In genomic region chr2:108215794-108216211, GRCh38 we compare ENCODE assay signal across 10 cellular contexts. TPM values are rescaled to one million over a fixed set of nuclear protein-coding genes. Genes with fewer than 3 reads are reported as not detected.
DNase-seq lines count a peak whose midpoint lies in the region; ATAC-seq, FAIRE-seq and TF ChIP-seq lines count a peak whose summit lies in the region.
"Had no signal": no experiment of that assay in that cellular context is flagged by ENCODE, and none has a peak within 500 bp of the region (broad histone marks: within the 10 kb centered on the region; RNA-seq: fewer than 3 reads in every experiment).

No MANE protein-coding gene starts in this region.

- H3K9me3 Mint-ChIP-seq in endodermal cell: peaks cover 14% of the 10 kb centered on the region
- peaks cover 0 to 7% (median 0%) of the 10 kb centered on the region in 9 donors for H3K9me3 Mint-ChIP-seq in naive thymus-derived CD8-positive, alpha-beta T cell

- no peak overlapping the region for H3K4me3 Mint-ChIP-seq in endodermal cell
- no peak overlapping the region for H3K4me3 Mint-ChIP-seq in naive thymus-derived CD8-positive, alpha-beta T cell
- H3K4me3 Mint-ChIP-seq: activated naive CD8-positive, alpha-beta T cell had no signal

- H3K4me3 ChIP-seq in endodermal cell (ENCODE audit: low read length) (no peak overlapping the region), pancreas (no peak overlapping the region)
- no peak overlapping the region for H3K4me3 ChIP-seq in effector memory CD4-positive, alpha-beta T cell (ENCODE audit: insufficient read depth, low read depth, low read length, poor library complexity, severe bottlenecking)

- TF ChIP-seq CTCF in 22Rv1 (IDR thresholded peaks at IDR 0.05): peak; percentile 70
- peak; percentile 64 for TF ChIP-seq CTCF in endodermal cell (conservative IDR thresholded peaks at IDR 0.05)
- TF ChIP-seq CTCF in pancreas (IDR thresholded peaks at IDR 0.05): peak in 1 of 4 donors; percentile 12

- H3K9ac ChIP-seq in endodermal cell (ENCODE audit: extremely low read depth, low read length, poor library complexity, severe bottlenecking): no peak overlapping the region

- 67 to 80% methylated on average over 3 of the region's 3 CpGs for WGBS in endodermal cell (ENCODE audit: insufficient coverage in 1 of 2, insufficient read length in 1 of 2), 2 experiments
- WGBS in pancreas, 2 donors: 13 to 20% methylated on average over 3 of the region's 3 CpGs

- H3K4me1 ChIP-seq in endodermal cell (ENCODE audit: control insufficient read depth, insufficient read depth, low read length) (no peaks in the 10 kb centered on the region), pancreas (peaks cover 0 to 4% (median 0%) of the 10 kb centered on the region in 3 donors)
- H3K4me1 ChIP-seq in effector memory CD4-positive, alpha-beta T cell (ENCODE audit: control insufficient read depth, insufficient read depth, low read length, poor library complexity, severe bottlenecking): no peaks in the 10 kb centered on the region

- H3K27ac ChIP-seq in 22Rv1 (no peak overlapping the region), endodermal cell (ENCODE audit: low read depth, low read length) (no peak overlapping the region), pancreas (no peak overlapping the region)
- no peak overlapping the region for H3K27ac ChIP-seq in effector memory CD4-positive, alpha-beta T cell (ENCODE audit: insufficient read depth, low read length, poor library complexity, severe bottlenecking)

- H3K27me3 ChIP-seq in endodermal cell (ENCODE audit: control insufficient read depth, insufficient read depth, low read length, poor library complexity, severe bottlenecking) (no peaks in the 10 kb centered on the region), pancreas (no peaks in the 10 kb centered on the region)
- H3K27me3 ChIP-seq in effector memory CD4-positive, alpha-beta T cell (replicated peaks; ENCODE audit: control insufficient read depth, insufficient read depth, low read length, poor library complexity, severe bottlenecking): no peaks in the 10 kb centered on the region

- no peak for TF ChIP-seq POLR2A in GM12892 (IDR thresholded peaks at IDR 0.05; ENCODE audit: low read depth, low read length)

- no peaks in the 10 kb centered on the region for H3K4me1 Mint-ChIP-seq in endodermal cell
- H3K4me1 Mint-ChIP-seq in naive thymus-derived CD8-positive, alpha-beta T cell: no peaks in the 10 kb centered on the region

- H3K9me3 ChIP-seq in endodermal cell (ENCODE audit: control insufficient read depth, low read length) (peaks cover 5% of the 10 kb centered on the region), pancreas (no peaks in the 10 kb centered on the region)
- no peaks in the 10 kb centered on the region for H3K9me3 ChIP-seq in effector memory CD4-positive, alpha-beta T cell (ENCODE audit: control insufficient read depth, low read length)

- DNase-seq in GM12892 (ENCODE audit: insufficient read length): no peak
- DNase-seq in NCI-H526 treated with DMSO at 0.1 percent for 48 hours (lab: John Stamatoyannopoulos, UW): peak; percentile 25
- DNase-seq in endodermal cell: peak; percentile 65
- DNase-seq in pancreas: peak in 2 of 6 donors; percentile 29 to 38
- no peak for DNase-seq in naive thymus-derived CD8-positive, alpha-beta T cell
- no peak for DNase-seq in effector memory CD4-positive, alpha-beta T cell
- DNase-seq in stimulated activated CD4-positive, alpha-beta T cell treated with anti-CD3 and anti-CD28 coated beads, Interleukin-2, amount 100 ng/mL, for 48 hours: no peak

- peak; percentile 58 to 96 (median 86) for ATAC-seq in pancreas
- ATAC-seq in naive thymus-derived CD8-positive, alpha-beta T cell: no peak

- no peaks in the 10 kb centered on the region for H3K27me3 Mint-ChIP-seq in endodermal cell (ENCODE audit: insufficient read depth)
- H3K27me3 Mint-ChIP-seq in naive thymus-derived CD8-positive, alpha-beta T cell: peaks cover 0 to 8% (median 6%) of the 10 kb centered on the region in 5 donors

- intact Hi-C loops in pancreas (cut with DNase I): no loop called here

- H3K36me3 Mint-ChIP-seq in endodermal cell (ENCODE audit: low read depth): no peaks in the 10 kb centered on the region
- no peaks in the 10 kb centered on the region for H3K36me3 Mint-ChIP-seq in naive thymus-derived CD8-positive, alpha-beta T cell
- H3K36me3 Mint-ChIP-seq: activated naive CD8-positive, alpha-beta T cell had no signal

- no peak overlapping the region for H3K27ac Mint-ChIP-seq in endodermal cell
- no peak overlapping the region for H3K27ac Mint-ChIP-seq in naive thymus-derived CD8-positive, alpha-beta T cell
- H3K27ac Mint-ChIP-seq: activated naive CD8-positive, alpha-beta T cell had no signal

- H3K36me3 ChIP-seq in endodermal cell (ENCODE audit: control insufficient read depth, insufficient read depth, low read length) (no peaks in the 10 kb centered on the region), pancreas (no peaks in the 10 kb centered on the region)
- no peaks in the 10 kb centered on the region for H3K36me3 ChIP-seq in effector memory CD4-positive, alpha-beta T cell (ENCODE audit: control insufficient read depth, insufficient read depth, low read length)

- FAIRE-seq in GM12892 (lab: Jason Lieb, UNC) (peak; percentile 65), pancreas (lab: Jason Lieb, UNC) (no peak)
- FAIRE-seq: GM18507 had no signal

- POLR2A ChIA-PET in naive thymus-derived CD8-positive, alpha-beta T cell (lab: Charles Lee): no interaction called here

RNA-seq across cellular contexts. Expression of gene SULT1C3, which starts 24.0 kb away (rescaled TPM):
- not detected for polyA plus RNA-seq in GM12892 (2012; ENCODE audit: missing spikeins)
- total RNA-seq in endodermal cell: not detected
- polyA plus RNA-seq in endodermal cell (2013, experiment 1 of 2): not detected
- polyA plus RNA-seq in endodermal cell (2013, experiment 2 of 2): not detected
- not detected for total RNA-seq in pancreas
- polyA plus RNA-seq in pancreas: not detected
- not detected for total RNA-seq in naive thymus-derived CD8-positive, alpha-beta T cell
- not detected for polyA plus RNA-seq in naive thymus-derived CD8-positive, alpha-beta T cell

Comparison
In these comparisons a context has a peak if more than half of its experiments do, and no peak if none do; other contexts are left out.
1. DNase-seq: peak in NCI-H526 treated with DMSO at 0.1 percent for 48 hours (single experiment) and endodermal cell (single experiment); none in GM12892 (single experiment), naive thymus-derived CD8-positive, alpha-beta T cell (0 of 10), effector memory CD4-positive, alpha-beta T cell (0 of 3) and stimulated activated CD4-positive, alpha-beta T cell treated with anti-CD3 and anti-CD28 coated beads, Interleukin-2, amount 100 ng/mL, for 48 hours (0 of 2).
2. ATAC-seq: peak in pancreas (4 of 4); none in naive thymus-derived CD8-positive, alpha-beta T cell (0 of 2).